ENCODE assay signal across 1 cellular context in the genomic region with DNA sequence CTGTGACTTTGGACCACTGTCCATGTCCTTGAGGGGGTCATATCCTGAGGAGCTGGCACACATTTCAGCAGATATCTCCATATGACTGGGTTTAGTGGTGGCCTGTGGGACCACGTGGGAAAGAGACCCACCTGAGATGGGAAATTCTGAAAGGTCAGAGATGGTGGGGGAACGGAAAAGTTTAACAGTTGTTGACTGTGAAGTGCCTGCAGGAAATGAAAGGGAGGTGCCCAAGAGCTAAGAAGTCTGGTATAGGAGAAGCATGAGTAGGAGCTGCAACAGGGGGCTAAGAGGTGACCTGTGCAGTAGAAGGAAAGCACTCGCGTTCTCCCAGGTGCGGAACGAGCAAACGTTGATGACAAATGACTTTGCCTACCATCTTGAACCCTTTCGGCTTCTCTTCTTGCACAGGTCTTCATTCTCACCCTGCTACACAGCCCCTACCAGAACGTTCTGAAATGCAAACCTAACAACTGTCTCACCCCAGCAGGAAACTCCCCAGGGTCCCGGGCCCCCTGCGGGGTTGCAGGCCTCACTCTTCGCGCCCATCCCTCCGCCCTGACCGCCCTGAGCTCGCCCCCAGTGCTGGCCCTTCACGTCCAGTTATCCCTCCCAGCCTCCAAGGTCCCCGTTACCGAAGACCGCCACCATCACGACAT.
TF ChIP-seq lines count a peak whose summit lies in the region.

No MANE protein-coding gene starts in this region.

TF ChIP-seq in SK-N-SH treated with all-trans-retinoic acid at 6 μM for 48 hours, 23 proteins besides CTCF, POLR2A, EP300 and RAD21 (continued from another document):
- TF ChIP-seq TOX (CRISPR knock-in tag; IDR thresholded peaks at IDR 0.05; ENCODE audit: borderline replicate concordance) (no peak), ESRRG (CRISPR knock-in tag; IDR thresholded peaks at IDR 0.05) (no peak)
